Comparison of ENCODE assay signal across 8 cellular contexts in the genomic region with DNA sequence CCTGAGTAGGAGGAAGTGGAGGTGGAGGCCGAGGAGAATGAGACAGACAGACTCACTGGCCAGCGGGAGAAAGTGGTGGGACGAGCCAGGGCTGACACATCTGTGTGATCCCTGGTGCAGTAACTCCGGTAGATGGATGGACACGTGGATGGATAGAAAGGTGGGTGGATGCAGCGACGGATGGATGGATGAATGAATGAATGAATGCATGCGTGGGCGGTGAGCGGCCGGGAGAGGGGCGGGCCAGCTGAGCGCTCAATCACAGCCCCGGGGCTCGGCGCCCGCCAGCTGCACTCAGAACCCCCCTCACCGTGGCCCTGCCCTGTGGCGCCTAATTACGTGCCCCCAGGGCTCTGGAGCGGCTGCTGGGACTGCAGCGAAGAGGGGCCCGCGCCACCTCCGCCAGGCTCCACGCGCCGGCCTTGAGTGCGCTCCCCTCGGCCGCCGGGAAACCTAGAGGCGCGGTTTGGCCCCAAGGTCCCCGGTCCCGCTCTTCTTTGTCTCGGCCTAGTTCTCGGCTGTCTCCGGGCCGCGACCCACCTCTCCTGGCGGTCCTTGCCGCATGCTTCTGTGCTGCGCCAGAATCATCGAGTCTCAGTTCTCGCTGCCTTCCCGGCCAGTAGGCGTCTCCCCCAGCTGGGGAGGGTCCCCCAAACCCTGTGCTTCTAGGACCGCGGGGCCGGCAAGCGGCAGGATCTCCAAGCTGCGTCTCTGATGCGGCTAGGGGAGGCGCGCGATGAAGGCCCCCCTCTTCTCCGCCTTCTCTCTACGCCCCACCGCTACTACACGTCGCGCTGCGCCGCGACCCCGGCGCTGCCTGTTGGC. TPM values are rescaled to one million over a fixed set of nuclear protein-coding genes. Genes with fewer than 3 reads are reported as not detected.
DNase-seq lines count a peak whose midpoint lies in the region; ATAC-seq and TF ChIP-seq lines count a peak whose summit lies in the region.

No MANE protein-coding gene starts in this region.

- peaks cover 22% of the 10 kb centered on the region; the same call in 1 of the 2 replicates for H3K4me1 ChIP-seq in HUES48 (ENCODE audit: control insufficient read depth, insufficient read depth, low read length)
- H3K4me1 ChIP-seq in PC-3 (ENCODE audit: insufficient read depth, low read length), result peaks cover 26% of the 10 kb centered on the region

- ATAC-seq in HG02642 (IDR thresholded peaks at IDR 0.05; ENCODE audit: poor library complexity, unreplicated experiment) (no peak), HG02678 (IDR thresholded peaks at IDR 0.05; ENCODE audit: unreplicated experiment) (no peak), PC-3 (no peak)

- H3K9me3 ChIP-seq in HUES48 (ENCODE audit: control insufficient read depth, insufficient read depth, low read length) (no peaks in the 10 kb centered on the region), PC-3 (ENCODE audit: low read length) (no peaks in the 10 kb centered on the region)

- no TSS peak for BruUV-seq in PC-3 (replicated peaks; lab: Mats Ljungman, UMichigan)

- peak overlapping the region; percentile 7; the same call in 1 of the 2 replicates for H3K4me3 ChIP-seq in AG10803 (ENCODE audit: low read length)
- H3K4me3 ChIP-seq in HUES48 (ENCODE audit: low read depth, low read length), result peak overlapping the region; percentile 28; the same call in 1 of the 2 replicates
- peak overlapping the region; percentile 50 to 81 (median 72) for H3K4me3 ChIP-seq in dorsolateral prefrontal cortex
- H3K4me3 ChIP-seq in PC-3 (ENCODE audit: low read length), result no peak overlapping the region

- POLR2A ChIA-PET in PC-3 (lab: Charles Lee; ENCODE audit: unreplicated experiment), result no interaction called here

- peak overlapping the region; percentile 93 for H3K4me3 Mint-ChIP-seq in neural crest cell

- no peak overlapping the region for H2AFZ ChIP-seq in PC-3 (ENCODE audit: low read length)

- peaks cover 99% of the 10 kb centered on the region for H3K27me3 ChIP-seq in HUES48 (ENCODE audit: control insufficient read depth, insufficient read depth, low read length)
- H3K27me3 ChIP-seq in dorsolateral prefrontal cortex, result no peaks in the 10 kb centered on the region
- no peaks in the 10 kb centered on the region for H3K27me3 ChIP-seq in PC-3 (ENCODE audit: low read length)

- TF ChIP-seq CTCF in AG10803 (conservative IDR thresholded peaks at IDR 0.05; ENCODE audit: low read length) (no peak), dorsolateral prefrontal cortex (IDR thresholded peaks at IDR 0.05 in 54 of 56, conservative IDR thresholded peaks at IDR 0.05 in 2 of 56; ENCODE audit: low read depth in 1 of 56, partially characterized antibody in 56 of 56) (peak in 22 of 56 donors; percentile 7 to 41 (median 16)), neural crest cell (conservative IDR thresholded peaks at IDR 0.05) (no peak), PC-3 (conservative IDR thresholded peaks at IDR 0.05; ENCODE audit: low read depth, low read length) (no peak)

- peaks cover 6% of the 10 kb centered on the region; the same call in 1 of the 2 replicates for H4K20me1 ChIP-seq in PC-3 (ENCODE audit: low read length)

- peak overlapping the region; percentile 55 for H3K27ac Mint-ChIP-seq in neural crest cell (ENCODE audit: unreplicated experiment)

- CTCF ChIA-PET in PC-3 (lab: Charles Lee), result no interaction called here

- H3K36me3 Mint-ChIP-seq in neural crest cell (ENCODE audit: low read depth), result no peaks in the 10 kb centered on the region

- H3K9me3 Mint-ChIP-seq in neural crest cell, result no peaks in the 10 kb centered on the region

- no peaks in the 10 kb centered on the region for H3F3A ChIP-seq in PC-3 (ENCODE audit: low read length, unreplicated experiment)

- intact Hi-C loops in dorsolateral prefrontal cortex (cut with DNase I) (loop anchor here in 1 of 2 donors (5.0 kb wide), 1 partner anchor 40 kb away; a partner anchor contains a TSS), PC-3 (cut with micrococcal nuclease) (no loop called here)

- H3K9ac ChIP-seq in HUES48 (ENCODE audit: low read depth, low read length) (no peak overlapping the region), PC-3 (ENCODE audit: low read length) (no peak overlapping the region)

- DNase-seq in AG10803 (ENCODE audit: low read depth) (no peak), dorsolateral prefrontal cortex (peak in 8 of 10 donors; percentile 40 to 84 (median 74)), neural crest cell (ENCODE audit: low read depth, low spot score) (no peak), PC-3 (no peak), EL (no peak)

- peaks cover 63% of the 10 kb centered on the region for H3K79me2 ChIP-seq in PC-3 (ENCODE audit: low read length)

- no peaks in the 10 kb centered on the region for H3K9me2 ChIP-seq in PC-3 (replicated peaks; ENCODE audit: low read length)

- H3K4me1 Mint-ChIP-seq in neural crest cell, result peaks cover 73% of the 10 kb centered on the region

- peaks cover 3% of the 10 kb centered on the region for H3K27me3 Mint-ChIP-seq in neural crest cell (ENCODE audit: low read depth)

- H3K36me3 ChIP-seq in HUES48 (ENCODE audit: control insufficient read depth, insufficient read depth, low read length) (no peaks in the 10 kb centered on the region), PC-3 (ENCODE audit: low read depth, low read length) (0 out of 2 replicates have a peak, but pooled peaks cover 2% of the 10 kb centered on the region)

- H3K4me2 ChIP-seq in PC-3 (ENCODE audit: low read length), result no peak overlapping the region

- H3K27ac ChIP-seq in HUES48 (ENCODE audit: low read depth, low read length) (no peak overlapping the region), dorsolateral prefrontal cortex (peak overlapping the region in 51 of 59 donors; percentile 17 to 93 (median 78)), PC-3 (ENCODE audit: low read length) (no peak overlapping the region)

RNA-seq across cellular contexts. Expression of a gene that starts 41.0 kb away (rescaled TPM):
- total RNA-seq in dorsolateral prefrontal cortex (10 to 100 TPM; 36.4 to 86.1 (median 56.3) TPM), neural crest cell (53.6 and 54.0 TPM in 2 replicates), PC-3 (2014; rRNA removed) (33.0 and 64.2 TPM in 2 replicates)

Comparison
In these comparisons a context has a peak if more than half of its experiments do, and no peak if none do; other contexts are left out.
1. DNase-seq: peak in dorsolateral prefrontal cortex (8 of 10); none in AG10803 (single experiment), neural crest cell (single experiment), PC-3 (single experiment) and EL (single experiment).
2. H3K27ac ChIP-seq: peak in dorsolateral prefrontal cortex (51 of 59); none in HUES48 (single experiment) and PC-3 (single experiment).